In genomic region chr22:22092101-22092500, GRCh38 we compare ENCODE assay signal across 8 cellular contexts.
"Had no signal": no experiment of that assay in that cellular context is flagged by ENCODE, and none has a peak within 500 bp of the region (broad histone marks: within the 10 kb centered on the region; RNA-seq: fewer than 3 reads in every experiment).

No MANE protein-coding gene starts in this region.

- H3K9me3 Mint-ChIP-seq: HFFc6 had no signal

- H3K36me3 ChIP-seq: HAP-1 had no signal

- H3K27ac ChIP-seq: HL-60 had no signal

- H3K4me1 ChIP-seq: HAP-1 had no signal

- H3K27ac Mint-ChIP-seq: HFFc6 had no signal

- ATAC-seq: HCT116, HepG2 had no signal

- DNase-seq: GOT3, H7, HFFc6, KBM-7 had no signal

- H3K9me3 ChIP-seq: HAP-1 had no signal

- FAIRE-seq: HepG2 had no signal

- H3K4me3 ChIP-seq: HAP-1 had no signal

- H3K4me3 Mint-ChIP-seq: HFFc6 had no signal
